19 cellular contexts compared by ENCODE assay signal in the genomic region with DNA sequence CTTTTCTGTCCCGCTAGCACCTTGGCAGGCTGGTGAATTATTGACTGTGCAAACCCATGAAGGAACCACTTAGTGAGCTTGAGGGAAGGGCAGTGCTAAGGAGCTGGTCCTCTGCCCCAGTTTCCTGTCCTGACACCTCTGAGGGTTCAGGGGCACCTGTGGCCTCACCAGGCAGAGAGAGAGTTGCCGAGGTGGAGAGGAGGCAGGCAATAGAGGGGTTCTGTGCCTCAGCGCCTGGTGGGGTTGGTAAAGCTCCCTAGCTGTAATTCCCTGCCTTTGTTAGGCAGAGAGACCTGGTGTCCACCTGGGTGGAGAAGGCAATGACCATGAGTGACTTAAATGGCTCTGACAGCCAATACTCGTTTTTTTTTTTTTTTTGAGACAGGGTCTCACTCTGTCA.
"Had no signal": no experiment of that assay in that cellular context is flagged by ENCODE, and none has a peak within 500 bp of the region (broad histone marks: within the 10 kb centered on the region; RNA-seq: fewer than 3 reads in every experiment).

No MANE protein-coding gene starts in this region.

- ATAC-seq: left cardiac atrium, left colon, left lobe of liver, left lung, left ventricle myocardium superior, lower lobe of right lung, mucosa of descending colon had no signal

- DNase-seq: hippocampal formation, hypothalamus, immature natural killer cell, islet precursor cell, kidney, kidney glomerular epithelial cell, left cardiac atrium, left colon, left lung, left ventricle myocardium inferior, left ventricle myocardium superior, lower lobe of right lung, mammary epithelial cell, mesenchymal stem cell, mesendoderm, midbrain, mucosa of descending colon, naive B cell had no signal
